In the genomic region with DNA sequence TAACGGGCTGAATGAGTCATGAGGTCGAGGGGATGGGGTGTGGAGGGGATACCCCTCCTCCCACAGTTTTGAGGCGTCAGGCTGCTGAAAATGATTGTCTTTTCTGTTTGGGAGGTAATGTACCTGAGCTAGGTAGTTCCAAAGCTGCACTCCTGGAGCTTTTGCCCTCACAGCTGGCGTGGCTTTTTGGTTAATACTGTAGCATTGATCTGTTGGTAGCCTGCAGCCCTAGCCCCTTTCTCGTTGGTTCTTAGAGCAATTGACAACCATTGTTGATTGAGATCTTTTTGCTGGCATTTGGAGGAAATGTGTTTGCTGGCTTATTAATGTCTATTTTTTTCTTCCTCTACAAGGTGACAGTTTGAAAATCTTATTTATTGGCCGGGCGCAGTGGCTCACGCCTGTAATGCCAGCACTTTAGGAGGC, we compare ENCODE assay signal across 8 cellular contexts. TPM values are rescaled to one million over a fixed set of nuclear protein-coding genes. Genes with fewer than 3 reads are reported as not detected.
DNase-seq lines count a peak whose midpoint lies in the region; ATAC-seq lines count a peak whose summit lies in the region.

No MANE protein-coding gene starts in this region.

- peak overlapping the region; percentile 98 for H3K4me3 Mint-ChIP-seq in activated naive CD8-positive, alpha-beta T cell treated with anti-CD3 and anti-CD28 coated beads for 36 hours
- peak overlapping the region; percentile 97 to 99 for H3K4me3 Mint-ChIP-seq in stimulated activated naive CD8-positive, alpha-beta T cell treated with anti-CD3 and anti-CD28 coated beads, Interleukin-15, amount 100 ng/mL, for 72 hours

- H3K27me3 Mint-ChIP-seq in activated naive CD8-positive, alpha-beta T cell treated with anti-CD3 and anti-CD28 coated beads for 36 hours = peaks cover 5% of the 10 kb centered on the region
- H3K27me3 Mint-ChIP-seq in stimulated activated naive CD8-positive, alpha-beta T cell treated with anti-CD3 and anti-CD28 coated beads, Interleukin-15, amount 100 ng/mL, for 72 hours = no peaks in the 10 kb centered on the region

- no peaks in the 10 kb centered on the region for H3K9me3 ChIP-seq in HUES6 (ENCODE audit: control insufficient read depth, insufficient read depth, low read depth, low read length)
- H3K9me3 ChIP-seq in iPS-20b (ENCODE audit: insufficient read depth, low read depth, low read length) = no peaks in the 10 kb centered on the region

- H3K4me1 ChIP-seq in HUES6 (ENCODE audit: control insufficient read depth, insufficient read depth, low read length) = peaks cover 8% of the 10 kb centered on the region; the same call in 1 of the 2 replicates
- H3K4me1 ChIP-seq in iPS-20b (ENCODE audit: insufficient read depth, low read length) = peaks cover 7% of the 10 kb centered on the region

- no peaks in the 10 kb centered on the region for H3K9me3 Mint-ChIP-seq in activated naive CD8-positive, alpha-beta T cell treated with anti-CD3 and anti-CD28 coated beads for 36 hours
- no peaks in the 10 kb centered on the region for H3K9me3 Mint-ChIP-seq in stimulated activated naive CD8-positive, alpha-beta T cell treated with anti-CD3 and anti-CD28 coated beads, Interleukin-15, amount 100 ng/mL, for 72 hours

- H3K27ac ChIP-seq in HUES6 (ENCODE audit: low read depth, low read length) (peak overlapping the region; percentile 98), iPS-20b (ENCODE audit: low read length) (peak overlapping the region; percentile 87)

- peak overlapping the region; percentile 100 for H3K27ac Mint-ChIP-seq in activated naive CD8-positive, alpha-beta T cell treated with anti-CD3 and anti-CD28 coated beads for 36 hours
- H3K27ac Mint-ChIP-seq in stimulated activated naive CD8-positive, alpha-beta T cell treated with anti-CD3 and anti-CD28 coated beads, Interleukin-15, amount 100 ng/mL, for 72 hours = peak overlapping the region; percentile 100

- ATAC-seq in stimulated activated naive CD8-positive, alpha-beta T cell treated with anti-CD3 and anti-CD28 coated beads, Interleukin-15, amount 100 ng/mL, for 72 hours = no peak
- no peak for ATAC-seq in GM21423 (IDR thresholded peaks at IDR 0.05; ENCODE audit: unreplicated experiment)

- peak overlapping the region; percentile 100 for H3K9ac ChIP-seq in HUES6 (ENCODE audit: low read length)
- H3K9ac ChIP-seq in iPS-20b (ENCODE audit: low read depth, low read length) = peak overlapping the region; percentile 99

- H3K4me3 ChIP-seq in HUES6 (ENCODE audit: low read depth, low read length) = peak overlapping the region; percentile 99
- H3K4me3 ChIP-seq in iPS-20b (ENCODE audit: low read length) = peak overlapping the region; percentile 95

- H3K36me3 ChIP-seq in HUES6 (ENCODE audit: control insufficient read depth, insufficient read depth, low read length) = peaks cover 57% of the 10 kb centered on the region
- peaks cover 51% of the 10 kb centered on the region for H3K36me3 ChIP-seq in iPS-20b (ENCODE audit: insufficient read depth, low read depth, low read length)

- no peak for DNase-seq in activated naive CD8-positive, alpha-beta T cell treated with anti-CD3 and anti-CD28 coated beads for 36 hours
- no peak for DNase-seq in stimulated activated naive CD8-positive, alpha-beta T cell treated with anti-CD3 and anti-CD28 coated beads, Interleukin-15, amount 100 ng/mL, for 72 hours
- DNase-seq in COR-L47 (lab: John Stamatoyannopoulos, UW) (no peak), GM03348 (ENCODE audit: low spot score) (no peak), NCI-H2081 treated with DMSO at 0.1 percent for 48 hours (lab: John Stamatoyannopoulos, UW) (no peak)

- H3K4me1 Mint-ChIP-seq in activated naive CD8-positive, alpha-beta T cell treated with anti-CD3 and anti-CD28 coated beads for 36 hours = peaks cover 54% of the 10 kb centered on the region
- peaks cover 62% of the 10 kb centered on the region for H3K4me1 Mint-ChIP-seq in stimulated activated naive CD8-positive, alpha-beta T cell treated with anti-CD3 and anti-CD28 coated beads, Interleukin-15, amount 100 ng/mL, for 72 hours

- H3K36me3 Mint-ChIP-seq in activated naive CD8-positive, alpha-beta T cell treated with anti-CD3 and anti-CD28 coated beads for 36 hours = peaks cover 70% of the 10 kb centered on the region

- H3K27me3 ChIP-seq in HUES6 (ENCODE audit: control insufficient read depth, insufficient read depth, low read length) (no peaks in the 10 kb centered on the region), iPS-20b (ENCODE audit: insufficient read depth, low read length) (no peaks in the 10 kb centered on the region)

RNA-seq across cellular contexts. Expression of a gene that starts 1.8 kb away (rescaled TPM):
- total RNA-seq in activated naive CD8-positive, alpha-beta T cell treated with anti-CD3 and anti-CD28 coated beads for 36 hours = 100 to 1,000 TPM; 296 to 308 TPM

RNA-seq across cellular contexts. Expression of a gene that starts 21.6 kb away (rescaled TPM):
- 100 to 1,000 TPM; 360 to 382 TPM for total RNA-seq in activated naive CD8-positive, alpha-beta T cell treated with anti-CD3 and anti-CD28 coated beads for 36 hours

RNA-seq across cellular contexts. Expression of a gene that starts 39.1 kb away (rescaled TPM):
- 10 to 100 TPM; 33.8 to 34.7 TPM for total RNA-seq in activated naive CD8-positive, alpha-beta T cell treated with anti-CD3 and anti-CD28 coated beads for 36 hours

RNA-seq across cellular contexts. Expression of a gene that starts 53.7 kb away (rescaled TPM):
- 1 to 10 TPM; 2.0 to 2.8 TPM for total RNA-seq in activated naive CD8-positive, alpha-beta T cell treated with anti-CD3 and anti-CD28 coated beads for 36 hours
